14 cellular contexts compared by ENCODE assay signal in genomic region chr4:102585329-102585728, GRCh38.
DNase-seq lines count a peak whose midpoint lies in the region; ATAC-seq, FAIRE-seq and TF ChIP-seq lines count a peak whose summit lies in the region.
"Had no signal": no experiment of that assay in that cellular context is flagged by ENCODE, and none has a peak within 500 bp of the region (broad histone marks: within the 10 kb centered on the region; RNA-seq: fewer than 3 reads in every experiment).

No MANE protein-coding gene starts in this region.

- peak; percentile 44 for FAIRE-seq in GM18507 (lab: Jason Lieb, UNC)
- no peak for FAIRE-seq in bronchial epithelial cell (lab: Jason Lieb, UNC)

- intact Hi-C loops in aorta (cut with DNase I) = no loop called here

- no peaks in the 10 kb centered on the region for H3K27me3 ChIP-seq in bronchial epithelial cell (ENCODE audit: control insufficient read depth, insufficient read depth, low read length)
- H3K27me3 ChIP-seq in aorta (ENCODE audit: control insufficient read depth in 1 of 2, insufficient read depth in 2 of 2, low read length in 1 of 2) = no peaks in the 10 kb centered on the region
- no peaks in the 10 kb centered on the region for H3K27me3 ChIP-seq in BE2C
- H3K27me3 ChIP-seq: esophagus squamous epithelium had no signal

- no peak for TF ChIP-seq CTCF in bronchial epithelial cell (IDR thresholded peaks at IDR 0.05; ENCODE audit: insufficient read depth, low read length, severe bottlenecking)
- TF ChIP-seq CTCF in BE2C (IDR thresholded peaks at IDR 0.05; ENCODE audit: low read depth, low read length) = no peak

- ATAC-seq in GM19463 (IDR thresholded peaks at IDR 0.05; ENCODE audit: unreplicated experiment) = peak; percentile 38
- peak; percentile 30 for ATAC-seq in HG03469 (IDR thresholded peaks at IDR 0.05; ENCODE audit: unreplicated experiment)
- ATAC-seq in aorta (ENCODE audit: low FRiP score) = no peak
- ATAC-seq: mucosa of descending colon had no signal

- H3K9me3 ChIP-seq in aorta (ENCODE audit: control insufficient read depth, low read length) = no peaks in the 10 kb centered on the region
- no peaks in the 10 kb centered on the region for H3K9me3 ChIP-seq in BE2C
- H3K9me3 ChIP-seq: esophagus squamous epithelium, mucosa of descending colon, prostate gland had no signal

- H3K4me3 ChIP-seq in bronchial epithelial cell (ENCODE audit: low read depth, low read length) (no peak overlapping the region), aorta (ENCODE audit: low read length in 2 of 2) (no peak overlapping the region), BE2C (ENCODE audit: low read depth, low read length) (no peak overlapping the region)
- H3K4me3 ChIP-seq: esophagus squamous epithelium, mucosa of descending colon, prostate gland had no signal

- H3K4me1 ChIP-seq in aorta (ENCODE audit: control insufficient read depth in 1 of 2, insufficient read depth in 2 of 2, low read length in 2 of 2) (no peaks in the 10 kb centered on the region), BE2C (no peaks in the 10 kb centered on the region)
- H3K4me1 ChIP-seq: esophagus squamous epithelium, prostate gland had no signal

- H3K36me3 ChIP-seq in bronchial epithelial cell (ENCODE audit: control insufficient read depth, insufficient read depth, low read length) (peaks cover 11% of the 10 kb centered on the region), aorta (ENCODE audit: control insufficient read depth in 1 of 2, insufficient read depth in 2 of 2, low read length in 1 of 2) (peaks cover 8 to 10% of the 10 kb centered on the region in 2 donors), BE2C (peaks cover 12% of the 10 kb centered on the region)
- H3K36me3 ChIP-seq: prostate gland had no signal

- WGBS in aorta, 2 donors = 96% methylated on average over 2 of the region's 2 CpGs

- H3K27ac ChIP-seq in aorta (ENCODE audit: low read depth in 1 of 2, low read length in 2 of 2) = no peak overlapping the region
- H3K27ac ChIP-seq: esophagus squamous epithelium, prostate gland had no signal

- DNase-seq in GM18507 (ENCODE audit: extremely low spot score, insufficient read length, low read depth) (no peak), bronchial epithelial cell (ENCODE audit: low read depth) (peak; percentile 65), aorta (no peak), islet precursor cell (no peak), BE2C (no peak), GF-D8 (lab: John Stamatoyannopoulos, UW) (no peak)
- DNase-seq: cerebellar nuclear complex, esophagus squamous epithelium, mucosa of descending colon, NCI-H2107, substantia nigra had no signal
